Comparison of ENCODE assay signal across 10 cellular contexts in genomic region chr12:115213118-115213517, GRCh38.
"Had no signal": no experiment of that assay in that cellular context is flagged by ENCODE, and none has a peak within 500 bp of the region (broad histone marks: within the 10 kb centered on the region; RNA-seq: fewer than 3 reads in every experiment).

No MANE protein-coding gene starts in this region.

- H3K4me3 ChIP-seq: body of pancreas, mucosa of descending colon, skin epidermis, tibial nerve had no signal

- H3K27ac Mint-ChIP-seq: activated naive CD4-positive, alpha-beta T cell treated with anti-CD3 and anti-CD28 coated beads, Interleukin-2, amount 10 ng/mL, durations not matched to agents 7 days and 5 days; activated T-helper 2 cell treated with anti-CD3 and anti-CD28 coated beads, Interferon-gamma antibody, Interleukin-2, Interleukin-4, amounts not matched to agents 10 μg/mL and 5 μg/mL and 100 μg/mL, durations not matched to agents 14 hours and 24 hours and 36 hours; natural killer cell treated with Interleukin-12 subunit alpha and Interleukin-12 subunit beta and Interleukin-15 and Interleukin-18, amount 100 ng/mL, for 72 hours had no signal

- H3K4me3 Mint-ChIP-seq: activated naive CD4-positive, alpha-beta T cell treated with anti-CD3 and anti-CD28 coated beads, Interleukin-2, amount 10 ng/mL, durations not matched to agents 7 days and 5 days; natural killer cell treated with Interleukin-12 subunit alpha and Interleukin-12 subunit beta and Interleukin-15 and Interleukin-18, amount 100 ng/mL, for 72 hours had no signal

- H3K27ac ChIP-seq: body of pancreas had no signal

- H3K4me1 ChIP-seq: body of pancreas had no signal

- H3K4me1 Mint-ChIP-seq: activated naive CD4-positive, alpha-beta T cell treated with anti-CD3 and anti-CD28 coated beads, Interleukin-2, amount 10 ng/mL, durations not matched to agents 7 days and 5 days had no signal

- H3K36me3 Mint-ChIP-seq: activated naive CD4-positive, alpha-beta T cell treated with anti-CD3 and anti-CD28 coated beads, Interleukin-2, amount 10 ng/mL, durations not matched to agents 7 days and 5 days; natural killer cell treated with Interleukin-12 subunit alpha and Interleukin-12 subunit beta and Interleukin-15 and Interleukin-18, amount 100 ng/mL, for 72 hours had no signal

- H3K27me3 ChIP-seq: body of pancreas, tibial nerve had no signal

- DNase-seq: activated naive CD4-positive, alpha-beta T cell treated with anti-CD3 and anti-CD28 coated beads, Interleukin-2, amount 10 ng/mL, durations not matched to agents 7 days and 5 days; body of pancreas; foreskin melanocyte; kidney; mucosa of descending colon had no signal

- H3K36me3 ChIP-seq: tibial nerve had no signal

- H3K27me3 Mint-ChIP-seq: activated naive CD4-positive, alpha-beta T cell treated with anti-CD3 and anti-CD28 coated beads, Interleukin-2, amount 10 ng/mL, durations not matched to agents 7 days and 5 days had no signal

- ATAC-seq: activated CD4-positive, CD25-positive, alpha-beta regulatory T cell treated with anti-CD3 and anti-CD28 coated beads, Interleukin-2, amount 50 U/mL, for 24 hours; body of pancreas; mucosa of descending colon; natural killer cell treated with Interleukin-12 subunit alpha and Interleukin-12 subunit beta and Interleukin-15 and Interleukin-18, amount 100 ng/mL, for 72 hours had no signal

- H3K9me3 ChIP-seq: body of pancreas, mucosa of descending colon, tibial nerve had no signal
